ENCODE assay signal across 1 cellular context in genomic region chr2:24492283-24493272, GRCh38.
TF ChIP-seq lines count a peak whose summit lies in the region.

No MANE protein-coding gene starts in this region.

TF ChIP-seq in HepG2, 621 proteins besides CTCF, POLR2A, EP300 and RAD21 (continued from another document):
- 0 out of 2 replicates have a peak, but pooled peaks have one; percentile 37 for TF ChIP-seq ZNF646 (CRISPR knock-in tag; IDR thresholded peaks at IDR 0.05)
- 0 out of 2 replicates have a peak, but pooled peaks have one; percentile 54 for TF ChIP-seq ZNF44 (CRISPR knock-in tag; IDR thresholded peaks at IDR 0.05)
- 0 out of 2 replicates have a peak, but pooled peaks have one; percentile 28 for TF ChIP-seq ZNF605 (CRISPR knock-in tag; IDR thresholded peaks at IDR 0.05)
- TF ChIP-seq RNF2 (conservative IDR thresholded peaks at IDR 0.05; ENCODE audit: low read depth), result peak; percentile 76; the same call in 1 of the 2 replicates
- TF ChIP-seq ZNF547 (CRISPR knock-in tag; IDR thresholded peaks at IDR 0.05), result peak; percentile 14; the same call in 1 of the 2 replicates
- 0 out of 2 replicates have a peak, but pooled peaks have one; percentile 26 for TF ChIP-seq ZNF335 (CRISPR knock-in tag; IDR thresholded peaks at IDR 0.05)
- TF ChIP-seq ZNF292 (CRISPR knock-in tag; IDR thresholded peaks at IDR 0.05; ENCODE audit: borderline replicate concordance, low read depth), result peak; percentile 39; the same call in 1 of the 2 replicates
- TF ChIP-seq, protein P1, sequence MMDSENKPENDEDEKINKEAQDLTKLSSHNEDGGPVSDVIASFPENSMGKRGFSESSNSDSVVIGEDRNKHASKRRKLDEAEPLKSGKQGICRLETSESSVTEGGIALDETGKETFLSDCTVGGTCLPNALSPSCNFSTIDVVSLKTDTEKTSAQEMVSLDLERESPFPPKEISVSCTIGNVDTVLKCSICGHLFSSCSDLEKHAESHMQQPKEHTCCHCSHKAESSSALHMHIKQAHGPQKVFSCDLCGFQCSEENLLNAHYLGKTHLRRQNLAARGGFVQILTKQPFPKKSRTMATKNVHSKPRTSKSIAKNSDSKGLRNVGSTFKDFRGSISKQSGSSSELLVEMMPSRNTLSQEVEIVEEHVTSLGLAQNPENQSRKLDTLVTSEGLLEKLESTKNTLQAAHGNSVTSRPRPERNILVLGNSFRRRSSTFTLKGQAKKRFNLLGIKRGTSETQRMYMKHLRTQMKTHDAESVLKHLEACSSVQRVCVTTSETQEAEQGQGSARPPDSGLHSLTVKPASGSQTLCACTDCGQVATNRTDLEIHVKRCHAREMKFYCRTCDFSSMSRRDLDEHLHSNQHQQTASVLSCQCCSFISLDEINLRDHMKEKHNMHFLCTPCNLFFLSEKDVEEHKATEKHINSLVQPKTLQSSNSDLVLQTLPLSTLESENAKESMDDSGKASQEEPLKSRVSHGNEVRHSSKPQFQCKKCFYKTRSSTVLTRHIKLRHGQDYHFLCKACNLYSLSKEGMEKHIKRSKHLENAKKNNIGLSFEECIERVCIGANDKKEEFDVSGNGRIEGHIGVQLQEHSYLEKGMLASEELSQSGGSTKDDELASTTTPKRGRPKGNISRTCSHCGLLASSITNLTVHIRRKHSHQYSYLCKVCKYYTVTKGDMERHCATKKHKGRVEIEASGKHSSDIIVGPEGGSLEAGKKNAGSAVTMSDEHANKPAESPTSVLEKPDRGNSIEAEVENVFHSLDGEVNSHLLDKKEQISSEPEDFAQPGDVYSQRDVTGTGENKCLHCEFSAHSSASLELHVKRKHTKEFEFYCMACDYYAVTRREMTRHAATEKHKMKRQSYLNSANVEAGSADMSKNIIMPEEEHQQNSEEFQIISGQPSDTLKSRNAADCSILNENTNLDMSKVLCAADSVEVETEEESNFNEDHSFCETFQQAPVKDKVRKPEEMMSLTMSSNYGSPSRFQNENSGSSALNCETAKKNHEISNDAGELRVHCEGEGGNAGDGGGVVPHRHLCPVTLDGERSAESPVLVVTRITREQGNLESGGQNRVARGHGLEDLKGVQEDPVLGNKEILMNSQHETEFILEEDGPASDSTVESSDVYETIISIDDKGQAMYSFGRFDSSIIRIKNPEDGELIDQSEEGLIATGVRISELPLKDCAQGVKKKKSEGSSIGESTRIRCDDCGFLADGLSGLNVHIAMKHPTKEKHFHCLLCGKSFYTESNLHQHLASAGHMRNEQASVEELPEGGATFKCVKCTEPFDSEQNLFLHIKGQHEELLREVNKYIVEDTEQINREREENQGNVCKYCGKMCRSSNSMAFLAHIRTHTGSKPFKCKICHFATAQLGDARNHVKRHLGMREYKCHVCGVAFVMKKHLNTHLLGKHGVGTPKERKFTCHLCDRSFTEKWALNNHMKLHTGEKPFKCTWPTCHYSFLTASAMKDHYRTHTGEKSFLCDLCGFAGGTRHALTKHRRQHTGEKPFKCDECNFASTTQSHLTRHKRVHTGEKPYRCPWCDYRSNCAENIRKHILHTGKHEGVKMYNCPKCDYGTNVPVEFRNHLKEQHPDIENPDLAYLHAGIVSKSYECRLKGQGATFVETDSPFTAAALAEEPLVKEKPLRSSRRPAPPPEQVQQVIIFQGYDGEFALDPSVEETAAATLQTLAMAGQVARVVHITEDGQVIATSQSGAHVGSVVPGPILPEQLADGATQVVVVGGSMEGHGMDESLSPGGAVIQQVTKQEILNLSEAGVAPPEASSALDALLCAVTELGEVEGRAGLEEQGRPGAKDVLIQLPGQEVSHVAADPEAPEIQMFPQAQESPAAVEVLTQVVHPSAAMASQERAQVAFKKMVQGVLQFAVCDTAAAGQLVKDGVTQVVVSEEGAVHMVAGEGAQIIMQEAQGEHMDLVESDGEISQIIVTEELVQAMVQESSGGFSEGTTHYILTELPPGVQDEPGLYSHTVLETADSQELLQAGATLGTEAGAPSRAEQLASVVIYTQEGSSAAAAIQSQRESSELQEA (CRISPR knock-in tag; IDR thresholded peaks at IDR 0.05; ENCODE audit: not compliant biosample characterization), result peak; percentile 32
- no peak for TF ChIP-seq ZNF484 (CRISPR knock-in tag; IDR thresholded peaks at IDR 0.05; ENCODE audit: borderline replicate concordance, low read depth)
- TF ChIP-seq KMT2B (CRISPR knock-in tag; IDR thresholded peaks at IDR 0.05), result 0 out of 2 replicates have a peak, but pooled peaks have one; percentile 7
- no peak for TF ChIP-seq ZNF282 (IDR thresholded peaks at IDR 0.05; ENCODE audit: partially characterized antibody)
- 0 out of 2 replicates have a peak, but pooled peaks have one; percentile 7 for TF ChIP-seq NKX3-1 (CRISPR knock-in tag; IDR thresholded peaks at IDR 0.05)
- TF ChIP-seq NFATC3 (CRISPR knock-in tag; IDR thresholded peaks at IDR 0.05), result 0 out of 2 replicates have a peak, but pooled peaks have one; percentile 47
- TF ChIP-seq KAT2B (IDR thresholded peaks at IDR 0.05; ENCODE audit: borderline replicate concordance, low read depth, low read length), result no peak
- 0 out of 4 replicates have a peak, but pooled peaks of 1 of the 2 experiments have one; percentile 1 for TF ChIP-seq HMGXB4 (CRISPR knock-in tag; IDR thresholded peaks at IDR 0.05; ENCODE audit: borderline replicate concordance in 1 of 2, low read depth in 1 of 2)
- no peak for TF ChIP-seq SP140L (CRISPR knock-in tag; IDR thresholded peaks at IDR 0.05; ENCODE audit: borderline replicate concordance)
TF ChIP-seq in HepG2: peak in this region for 22.
